ENCODE assay signal across 8 cellular contexts in genomic region chr20:24948939-24949679, GRCh38. TPM values are rescaled to one million over a fixed set of nuclear protein-coding genes. Genes with fewer than 3 reads are reported as not detected.
A peak's percentile ranks its signal among the peaks of the same experiment; 100 is the strongest.
DNase-seq lines count a peak whose midpoint lies in the region.

Gene CST7, plus strand, starts transcription at chr20:24949269. Its CDS starts 237 bp downstream, at chr20:24949506.

- DNase-seq in GF-D8 (lab: John Stamatoyannopoulos, UW) (peak; percentile 99), Kasumi-1 (lab: John Stamatoyannopoulos, UW) (peak; percentile 89 to 94), islet precursor cell (peak; percentile 47), HT-29 (ENCODE audit: low spot score) (no peak), epidermal melanocyte (ENCODE audit: insufficient read length, low spot score) (no peak), SK-N-DZ (ENCODE audit: low spot score) (no peak)
- peak; percentile 83 to 88 for DNase-seq in activated CD8-positive, alpha-beta memory T cell treated with anti-CD3 and anti-CD28 coated beads for 4 hours (ENCODE audit: low read depth in 2 of 2)
- DNase-seq in stimulated activated CD8-positive, alpha-beta memory T cell treated with anti-CD3 and anti-CD28 coated beads, Interleukin-2, amount 100 ng/mL, for 48 hours (ENCODE audit: low read depth in 2 of 2): peak; percentile 86 to 87

RNA-seq across cellular contexts. Expression of gene CST7, which starts in this region (rescaled TPM):
- total RNA-seq in HT-29 (2014; rRNA removed; shearing (Covaris generic)): not detected in 2 replicates
- polyA plus RNA-seq in SK-N-DZ (2014; cell fraction: cytosol; rRNA removed): not detected in 2 replicates
- polyA plus RNA-seq in SK-N-DZ (2014; cell fraction: nucleus; rRNA removed): not detected in 2 replicates

Comparison
In these comparisons a context has a peak if more than half of its experiments do, and no peak if none do; other contexts are left out.
1. DNase-seq: peak in GF-D8 (single experiment), Kasumi-1 (2 of 2), activated CD8-positive, alpha-beta memory T cell treated with anti-CD3 and anti-CD28 coated beads for 4 hours (2 of 2), islet precursor cell (single experiment) and stimulated activated CD8-positive, alpha-beta memory T cell treated with anti-CD3 and anti-CD28 coated beads, Interleukin-2, amount 100 ng/mL, for 48 hours (2 of 2); none in HT-29 (single experiment), epidermal melanocyte (single experiment) and SK-N-DZ (single experiment).